In the genomic region with DNA sequence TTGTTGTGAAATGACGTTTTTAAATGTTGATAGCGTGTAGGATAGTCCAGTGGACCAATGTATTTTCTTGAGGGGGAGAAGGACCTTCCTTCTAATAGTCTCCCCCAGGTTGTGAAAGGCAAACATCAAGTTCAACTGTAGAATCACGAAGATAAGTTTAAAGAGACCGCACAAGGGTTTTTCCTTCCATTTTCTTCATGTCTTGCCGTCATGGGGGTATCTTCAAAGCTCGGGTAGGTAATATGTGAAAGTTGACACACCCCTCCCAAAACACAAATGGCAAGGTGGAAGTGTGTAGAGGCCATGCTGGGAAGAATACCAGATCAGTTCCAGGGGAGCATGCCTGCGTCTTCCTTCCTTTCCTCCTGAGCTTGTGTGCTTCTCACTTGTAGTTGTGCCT, we compare ENCODE assay signal across 1 cellular context.
TF ChIP-seq lines count a peak whose summit lies in the region.

No MANE protein-coding gene starts in this region.

TF ChIP-seq in GM23338, 12 proteins besides CTCF, POLR2A, EP300 and RAD21 (continued from another document):
- TF ChIP-seq, protein P1, sequence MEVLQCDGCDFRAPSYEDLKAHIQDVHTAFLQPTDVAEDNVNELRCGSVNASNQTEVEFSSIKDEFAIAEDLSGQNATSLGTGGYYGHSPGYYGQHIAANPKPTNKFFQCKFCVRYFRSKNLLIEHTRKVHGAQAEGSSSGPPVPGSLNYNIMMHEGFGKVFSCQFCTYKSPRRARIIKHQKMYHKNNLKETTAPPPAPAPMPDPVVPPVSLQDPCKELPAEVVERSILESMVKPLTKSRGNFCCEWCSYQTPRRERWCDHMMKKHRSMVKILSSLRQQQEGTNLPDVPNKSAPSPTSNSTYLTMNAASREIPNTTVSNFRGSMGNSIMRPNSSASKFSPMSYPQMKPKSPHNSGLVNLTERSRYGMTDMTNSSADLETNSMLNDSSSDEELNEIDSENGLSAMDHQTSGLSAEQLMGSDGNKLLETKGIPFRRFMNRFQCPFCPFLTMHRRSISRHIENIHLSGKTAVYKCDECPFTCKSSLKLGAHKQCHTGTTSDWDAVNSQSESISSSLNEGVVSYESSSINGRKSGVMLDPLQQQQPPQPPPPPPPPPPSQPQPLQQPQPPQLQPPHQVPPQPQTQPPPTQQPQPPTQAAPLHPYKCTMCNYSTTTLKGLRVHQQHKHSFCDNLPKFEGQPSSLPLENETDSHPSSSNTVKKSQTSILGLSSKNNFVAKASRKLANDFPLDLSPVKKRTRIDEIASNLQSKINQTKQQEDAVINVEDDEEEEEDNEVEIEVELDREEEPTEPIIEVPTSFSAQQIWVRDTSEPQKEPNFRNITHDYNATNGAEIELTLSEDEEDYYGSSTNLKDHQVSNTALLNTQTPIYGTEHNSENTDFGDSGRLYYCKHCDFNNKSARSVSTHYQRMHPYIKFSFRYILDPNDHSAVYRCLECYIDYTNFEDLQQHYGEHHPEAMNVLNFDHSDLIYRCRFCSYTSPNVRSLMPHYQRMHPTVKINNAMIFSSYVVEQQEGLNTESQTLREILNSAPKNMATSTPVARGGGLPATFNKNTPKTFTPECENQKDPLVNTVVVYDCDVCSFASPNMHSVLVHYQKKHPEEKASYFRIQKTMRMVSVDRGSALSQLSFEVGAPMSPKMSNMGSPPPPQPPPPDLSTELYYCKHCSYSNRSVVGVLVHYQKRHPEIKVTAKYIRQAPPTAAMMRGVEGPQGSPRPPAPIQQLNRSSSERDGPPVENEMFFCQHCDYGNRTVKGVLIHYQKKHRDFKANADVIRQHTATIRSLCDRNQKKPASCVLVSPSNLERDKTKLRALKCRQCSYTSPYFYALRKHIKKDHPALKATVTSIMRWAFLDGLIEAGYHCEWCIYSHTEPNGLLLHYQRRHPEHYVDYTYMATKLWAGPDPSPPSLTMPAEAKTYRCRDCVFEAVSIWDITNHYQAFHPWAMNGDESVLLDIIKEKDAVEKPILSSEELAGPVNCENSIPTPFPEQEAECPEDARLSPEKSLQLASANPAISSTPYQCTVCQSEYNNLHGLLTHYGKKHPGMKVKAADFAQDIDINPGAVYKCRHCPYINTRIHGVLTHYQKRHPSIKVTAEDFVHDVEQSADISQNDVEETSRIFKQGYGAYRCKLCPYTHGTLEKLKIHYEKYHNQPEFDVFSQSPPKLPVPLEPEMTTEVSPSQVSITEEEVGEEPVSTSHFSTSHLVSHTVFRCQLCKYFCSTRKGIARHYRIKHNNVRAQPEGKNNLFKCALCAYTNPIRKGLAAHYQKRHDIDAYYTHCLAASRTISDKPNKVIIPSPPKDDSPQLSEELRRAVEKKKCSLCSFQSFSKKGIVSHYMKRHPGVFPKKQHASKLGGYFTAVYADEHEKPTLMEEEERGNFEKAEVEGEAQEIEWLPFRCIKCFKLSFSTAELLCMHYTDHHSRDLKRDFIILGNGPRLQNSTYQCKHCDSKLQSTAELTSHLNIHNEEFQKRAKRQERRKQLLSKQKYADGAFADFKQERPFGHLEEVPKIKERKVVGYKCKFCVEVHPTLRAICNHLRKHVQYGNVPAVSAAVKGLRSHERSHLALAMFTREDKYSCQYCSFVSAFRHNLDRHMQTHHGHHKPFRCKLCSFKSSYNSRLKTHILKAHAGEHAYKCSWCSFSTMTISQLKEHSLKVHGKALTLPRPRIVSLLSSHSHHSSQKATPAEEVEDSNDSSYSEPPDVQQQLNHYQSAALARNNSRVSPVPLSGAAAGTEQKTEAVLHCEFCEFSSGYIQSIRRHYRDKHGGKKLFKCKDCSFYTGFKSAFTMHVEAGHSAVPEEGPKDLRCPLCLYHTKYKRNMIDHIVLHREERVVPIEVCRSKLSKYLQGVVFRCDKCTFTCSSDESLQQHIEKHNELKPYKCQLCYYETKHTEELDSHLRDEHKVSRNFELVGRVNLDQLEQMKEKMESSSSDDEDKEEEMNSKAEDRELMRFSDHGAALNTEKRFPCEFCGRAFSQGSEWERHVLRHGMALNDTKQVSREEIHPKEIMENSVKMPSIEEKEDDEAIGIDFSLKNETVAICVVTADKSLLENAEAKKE (CRISPR knock-in tag; IDR thresholded peaks at IDR 0.05) = no peak
